In the genomic region with DNA sequence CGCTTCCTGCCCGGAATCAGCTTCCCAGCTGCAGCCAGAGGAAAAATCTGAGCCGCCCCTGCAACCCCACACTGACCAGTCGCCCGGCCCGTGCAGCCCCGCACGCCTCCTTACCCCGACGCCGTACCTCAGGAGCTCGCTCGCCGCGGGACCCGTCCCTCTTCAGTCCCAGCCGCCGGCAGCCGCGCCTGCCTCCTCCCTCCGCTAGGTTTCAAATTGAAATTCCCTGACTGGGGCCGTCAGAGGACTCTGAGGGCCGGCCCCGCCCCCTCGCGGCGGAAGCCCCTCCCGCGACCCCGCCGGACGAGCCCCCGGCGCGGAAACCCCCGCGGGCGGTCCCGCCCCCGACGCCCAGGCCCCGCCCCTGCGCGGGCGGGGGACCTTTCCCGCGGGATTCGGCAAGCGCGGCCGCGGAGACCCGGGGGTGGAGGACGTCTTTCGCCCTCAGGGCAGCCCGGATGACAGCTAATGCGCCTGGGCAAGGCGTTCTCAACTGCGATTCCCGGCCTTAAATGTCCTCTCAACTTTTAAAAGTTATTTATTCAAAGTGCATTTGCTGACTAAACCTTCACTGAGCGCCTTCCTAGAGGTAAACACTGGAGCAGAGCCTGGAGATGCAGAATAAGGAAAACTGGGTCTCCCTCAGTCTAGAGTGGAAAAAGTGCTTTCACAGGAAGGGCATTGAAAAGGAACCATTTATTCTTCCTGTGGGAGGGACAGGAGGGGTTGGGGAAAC, we compare ENCODE assay signal across 8 cellular contexts. TPM values are rescaled to one million over a fixed set of nuclear protein-coding genes. Genes with fewer than 3 reads are reported as not detected.
DNase-seq lines count a peak whose midpoint lies in the region; ATAC-seq and TF ChIP-seq lines count a peak whose summit lies in the region.

Gene EPB41L2, minus strand, starts transcription at position 218 of the 736 bp plus-strand sequence. CDS start 106,760 bp downstream, outside the sequence.

- peaks cover 40% of the 10 kb centered on the region for H3K79me2 ChIP-seq in neural progenitor cell (ENCODE audit: low read depth)

- H3K9ac ChIP-seq in neural progenitor cell = peak within 1 kb of the TSS; percentile 35

- H3K27ac Mint-ChIP-seq in neural progenitor cell = no peak within 1 kb of the TSS

- H3K4me1 Mint-ChIP-seq in neural progenitor cell = peaks cover 26% of the 10 kb centered on the region

- H3K4me3 ChIP-seq in HL-60 (replicated peaks; ENCODE audit: insufficient read depth, low read length) = peak within 1 kb of the TSS; percentile 47
- peak within 1 kb of the TSS; percentile 83 to 90 for H3K4me3 ChIP-seq in foreskin fibroblast (ENCODE audit: low read depth in 1 of 2, low read length in 2 of 2)
- H3K4me3 ChIP-seq in neural progenitor cell = peak within 1 kb of the TSS; percentile 73

- peak within 1 kb of the TSS; percentile 81 for H2AFZ ChIP-seq in neural progenitor cell (replicated peaks)

- peak; percentile 78 for ATAC-seq in GM19463 (IDR thresholded peaks at IDR 0.05; ENCODE audit: unreplicated experiment)

- H3K27me3 ChIP-seq in HL-60 (ENCODE audit: insufficient read depth, poor library complexity, severe bottlenecking) (peaks cover 22% of the 10 kb centered on the region), neural progenitor cell (peaks cover 16% of the 10 kb centered on the region)

- H3K4me2 ChIP-seq in neural progenitor cell = peak within 1 kb of the TSS; percentile 91

- H3K36me3 ChIP-seq in neural progenitor cell = no peaks in the 10 kb centered on the region

- peak within 1 kb of the TSS; percentile 93 for H3K4me3 Mint-ChIP-seq in neural progenitor cell

- peak; percentile 69 for DNase-seq in COLO829 (ENCODE audit: low spot score)
- peak in 1 of 2 experiments; percentile 4 for DNase-seq in HL-60 (ENCODE audit: low read depth in 1 of 2, low spot score in 1 of 2)
- DNase-seq in SHP77 treated with DMSO at 0.1 percent for 48 hours (lab: John Stamatoyannopoulos, UW) = peak; percentile 16
- DNase-seq in activated gamma-delta T cell treated with Interleukin-2 at 50 U/mL for 16 hours = peak; percentile 71
- peak; percentile 91 to 96 for DNase-seq in foreskin fibroblast
- peak; percentile 97 for DNase-seq in neural progenitor cell (ENCODE audit: low spot score)
- peak; percentile 80 for DNase-seq in stromal cell of bone marrow (ENCODE audit: low read depth)

- H3K27ac ChIP-seq in HL-60 (replicated peaks) = no peak within 1 kb of the TSS
- peak within 1 kb of the TSS; percentile 78 for H3K27ac ChIP-seq in neural progenitor cell

- H4K20me1 ChIP-seq in neural progenitor cell (ENCODE audit: low read depth) = peaks cover 8% of the 10 kb centered on the region

- H3K27me3 Mint-ChIP-seq in neural progenitor cell (ENCODE audit: insufficient read depth, low read depth) = no peaks in the 10 kb centered on the region

- peaks cover 13% of the 10 kb centered on the region for H3K4me1 ChIP-seq in neural progenitor cell

- TF ChIP-seq CTCF in HL-60 (IDR thresholded peaks at IDR 0.05; ENCODE audit: insufficient read depth, low read length) (no peak), foreskin fibroblast (IDR thresholded peaks at IDR 0.05; ENCODE audit: low read depth, low read length) (no peak), neural progenitor cell (IDR thresholded peaks at IDR 0.05) (peak; percentile 31)

- no peaks in the 10 kb centered on the region for H3K9me3 ChIP-seq in neural progenitor cell (ENCODE audit: low read depth)

- peaks cover 24% of the 10 kb centered on the region for H3F3A ChIP-seq in neural progenitor cell (ENCODE audit: low read depth)

- H3K36me3 Mint-ChIP-seq in neural progenitor cell = peaks cover 1% of the 10 kb centered on the region

- H3K9me3 Mint-ChIP-seq in neural progenitor cell = peaks cover 3% of the 10 kb centered on the region

RNA-seq across cellular contexts. Expression of gene EPB41L2, which starts in this region (rescaled TPM):
- total RNA-seq in neural progenitor cell (ENCODE audit: low replicate concordance) = 39.8 and 61.8 TPM in 2 replicates
